ENCODE assay signal across 27 cellular contexts in the genomic region with DNA sequence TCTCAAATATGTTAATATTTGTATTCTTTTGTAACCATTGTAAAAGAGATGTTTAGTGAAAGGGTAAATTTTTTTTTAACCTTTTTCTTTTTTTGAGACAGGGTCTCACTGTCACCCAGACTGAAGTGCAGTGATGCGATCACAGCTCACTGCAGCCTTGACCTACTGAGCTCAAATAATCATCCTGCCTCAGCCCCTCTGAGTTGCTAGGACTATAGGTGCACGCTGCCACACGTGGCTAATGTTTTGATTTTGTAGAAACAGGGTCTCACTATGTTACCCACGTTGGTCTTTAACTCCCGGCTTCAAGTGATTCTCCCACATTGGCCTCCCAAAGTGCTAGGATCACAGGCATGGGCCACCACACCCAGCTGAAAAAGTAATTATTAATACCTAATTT.
"Had no signal": no experiment of that assay in that cellular context is flagged by ENCODE, and none has a peak within 500 bp of the region (broad histone marks: within the 10 kb centered on the region; RNA-seq: fewer than 3 reads in every experiment).

No MANE protein-coding gene starts in this region.

- H3K36me3 ChIP-seq: stomach, thoracic aorta, thyroid gland, tibial artery, tibial nerve, transverse colon, upper lobe of right lung, uterus had no signal

- ATAC-seq: stimulated activated effector memory CD8-positive, alpha-beta T cell treated with anti-CD3 and anti-CD28 coated beads, Interleukin-12 subunit alpha, Interleukin-12 subunit beta, amount 100 ng/mL, for 72 hours; stimulated activated memory B cell treated with anti-CD40 and anti-IgM and Interleukin-4, amounts not matched to agents 10 μg/mL and 1 μg/mL and 100 μg/mL, for 72 hours; stimulated activated naive B cell treated with anti-CD40 and anti-IgM and Interleukin-4, amounts not matched to agents 10 μg/mL and 1 μg/mL and 100 μg/mL, for 72 hours; stimulated activated naive CD8-positive, alpha-beta T cell treated with anti-CD3 and anti-CD28 coated beads, Interleukin-15, amount 100 ng/mL, for 72 hours; stimulated activated naive CD8-positive, alpha-beta T cell treated with anti-CD3 and anti-CD28 coated beads, Interleukin-15, Interleukin-2, amounts not matched to agents 100 U/mL and 50 U/mL, for 24 hours; upper lobe of right lung had no signal

- H3K4me1 ChIP-seq: suprapubic skin, testis, thyroid gland, tibial artery, transverse colon, upper lobe of left lung, upper lobe of right lung, uterus, vagina had no signal

- H3K27me3 ChIP-seq: stomach, suprapubic skin, testis, thyroid gland, tibial artery, tibial nerve, transverse colon, upper lobe of left lung, upper lobe of right lung, uterus, vagina had no signal

- DNase-seq: stimulated activated CD4-positive, alpha-beta T cell treated with anti-CD3 and anti-CD28 coated beads, Interleukin-2, amount 100 ng/mL, for 48 hours; stimulated activated CD4-positive, alpha-beta T cell treated with anti-CD3 and anti-CD28 coated beads, Interleukin-4, amount 100 ng/mL, for 1 hour; stimulated activated CD4-positive, alpha-beta T cell treated with anti-CD3 and anti-CD28 coated beads, Interleukin-4, amount 100 ng/mL, for 24 hours; stimulated activated CD4-positive, alpha-beta T cell treated with anti-CD3 and anti-CD28 coated beads, Interleukin-4, amount 100 ng/mL, for 4 hours; stimulated activated CD8-positive, alpha-beta memory T cell treated with anti-CD3 and anti-CD28 coated beads, Interleukin-4, amount 100 ng/mL, for 48 hours; stimulated activated naive B cell treated with anti-CD40 and anti-IgM and Interleukin-4, amounts not matched to agents 10 μg/mL and 1 μg/mL and 100 μg/mL, for 72 hours; stimulated activated naive CD4-positive, alpha-beta T cell; stimulated activated naive CD4-positive, alpha-beta T cell treated with Interleukin-2 at 50 U/mL for 16 hours; stimulated activated naive CD8-positive, alpha-beta T cell treated with anti-CD3 and anti-CD28 coated beads, Interleukin-15, amount 100 ng/mL, for 72 hours; stimulated activated naive CD8-positive, alpha-beta T cell treated with anti-CD3 and anti-CD28 coated beads, Interleukin-15, Interleukin-2, amounts not matched to agents 100 U/mL and 50 U/mL, for 24 hours; stomach; substantia nigra; testis; thyroid gland; tibial artery; transverse colon; trophoblast cell; upper lobe of left lung; upper lobe of right lung; uterus had no signal

- H3K9me3 ChIP-seq: suprapubic skin, testis, thoracic aorta, thyroid gland, tibial artery, uterus, vagina had no signal

- H3K27ac ChIP-seq: stomach, suprapubic skin, testis, thoracic aorta, thyroid gland, tibial artery, transverse colon, upper lobe of left lung, upper lobe of right lung, uterus, vagina had no signal

- FAIRE-seq: urothelium cell line had no signal

- H3K4me3 ChIP-seq: stomach, suprapubic skin, testis, thoracic aorta, thyroid gland, tibial artery, tibial nerve, transverse colon, upper lobe of left lung, upper lobe of right lung, uterus, vagina had no signal
